Comparison of ENCODE assay signal across 8 cellular contexts in the genomic region with DNA sequence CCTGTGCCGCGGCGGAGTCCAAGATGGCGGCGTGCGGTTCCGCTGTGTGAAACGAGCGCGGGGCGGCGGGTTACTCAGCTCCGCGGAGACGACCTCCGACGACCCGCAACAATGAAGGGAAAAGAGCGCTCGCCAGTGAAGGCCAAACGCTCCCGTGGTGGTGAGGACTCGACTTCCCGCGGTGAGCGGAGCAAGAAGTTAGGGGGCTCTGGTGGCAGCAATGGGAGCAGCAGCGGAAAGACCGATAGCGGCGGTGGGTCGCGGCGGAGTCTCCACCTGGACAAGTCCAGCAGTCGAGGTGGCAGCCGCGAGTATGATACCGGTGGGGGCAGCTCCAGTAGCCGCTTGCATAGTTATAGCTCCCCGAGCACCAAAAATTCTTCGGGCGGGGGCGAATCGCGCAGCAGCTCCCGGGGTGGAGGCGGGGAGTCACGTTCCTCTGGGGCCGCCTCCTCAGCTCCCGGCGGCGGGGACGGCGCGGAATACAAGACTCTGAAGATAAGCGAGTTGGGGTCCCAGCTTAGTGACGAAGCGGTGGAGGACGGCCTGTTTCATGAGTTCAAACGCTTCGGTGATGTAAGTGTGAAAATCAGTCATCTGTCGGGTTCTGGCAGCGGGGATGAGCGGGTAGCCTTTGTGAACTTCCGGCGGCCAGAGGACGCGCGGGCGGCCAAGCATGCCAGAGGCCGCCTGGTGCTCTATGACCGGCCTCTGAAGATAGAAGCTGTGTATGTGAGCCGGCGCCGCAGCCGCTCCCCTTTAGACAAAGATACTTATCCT. TPM values are rescaled to one million over a fixed set of nuclear protein-coding genes. Genes with fewer than 3 reads are reported as not detected.
DNase-seq lines count a peak whose midpoint lies in the region; ATAC-seq and TF ChIP-seq lines count a peak whose summit lies in the region.

No MANE protein-coding gene starts in this region.

- H3K27me3 Mint-ChIP-seq in neural crest cell (ENCODE audit: low read depth) = no peaks in the 10 kb centered on the region

- ATAC-seq in GM18907 (IDR thresholded peaks at IDR 0.05; ENCODE audit: unreplicated experiment) = peak; percentile 1

- CTCF ChIA-PET in AG04449 (lab: Yijun Ruan, JAX) = interaction anchor here (0.9 to 11.4 kb wide), 17 partner anchors 9 to 206 kb away, joined by 3 to 150 read pairs (median 12); a partner anchor contains a TSS

- peaks cover 14% of the 10 kb centered on the region for H3K36me3 ChIP-seq in thymus (ENCODE audit: control insufficient read depth, insufficient read depth)

- H3K9me3 Mint-ChIP-seq in neural crest cell = no peaks in the 10 kb centered on the region

- peaks cover 9% of the 10 kb centered on the region for H3K36me3 Mint-ChIP-seq in neural crest cell (ENCODE audit: low read depth)

- H3K4me1 Mint-ChIP-seq in neural crest cell = peaks cover 57% of the 10 kb centered on the region

- H3K4me3 Mint-ChIP-seq in neural crest cell = no peak overlapping the region

- peak overlapping the region; percentile 96 for H3K27ac ChIP-seq in thymus (ENCODE audit: low read depth)

- peaks cover 31% of the 10 kb centered on the region for H3K4me1 ChIP-seq in thymus (ENCODE audit: control insufficient read depth, insufficient read depth, low read length)

- no peak overlapping the region for H3K27ac Mint-ChIP-seq in neural crest cell (ENCODE audit: unreplicated experiment)

- DNase-seq in AG04449 (ENCODE audit: low read depth, low spot score) (no peak), NCI-H2171 (lab: John Stamatoyannopoulos, UW) (peak; percentile 41), fibroblast of gingiva (ENCODE audit: low read depth) (peak; percentile 36), neural crest cell (ENCODE audit: low read depth, low spot score) (no peak), cerebellar nuclear complex (lab: John Stamatoyannopoulos, UW) (no peak)
- DNase-seq in activated CD8-positive, alpha-beta memory T cell treated with anti-CD3 and anti-CD28 coated beads, Interleukin-2, amount 50 U/mL, for 24 hours (ENCODE audit: extremely low read depth) = peak; percentile 17

- no peaks in the 10 kb centered on the region for H3K27me3 ChIP-seq in thymus (ENCODE audit: control insufficient read depth, insufficient read depth)

- POLR2A ChIA-PET in AG04449 (lab: Yijun Ruan, JAX) = interaction anchor here (0.5 to 1.4 kb wide), 10 partner anchors 9 to 132 kb away, joined by 3 to 6 read pairs (median 4); a partner anchor contains a TSS

- peaks cover 1% of the 10 kb centered on the region for H3K9me3 ChIP-seq in thymus (ENCODE audit: control insufficient read depth)

- WGBS in thymus = under 1% methylated on average over 75 of the region's 75 CpGs

- H3K4me3 ChIP-seq in AG04449 (ENCODE audit: low read depth, low read length) = peak overlapping the region; percentile 98
- peak overlapping the region; percentile 78 for H3K4me3 ChIP-seq in thymus (ENCODE audit: low read length)

- TF ChIP-seq CTCF in AG04449 (IDR thresholded peaks at IDR 0.05; ENCODE audit: insufficient read depth, low read length, missing control alignments) = peak; percentile 65
- TF ChIP-seq CTCF in neural crest cell (conservative IDR thresholded peaks at IDR 0.05) = peak; percentile 58

RNA-seq across cellular contexts. Expression of a gene that starts 0.4 kb away (rescaled TPM):
- total RNA-seq in neural crest cell = 52.6 and 54.0 TPM in 2 replicates
- polyA plus RNA-seq in thymus = 5.6 TPM

RNA-seq across cellular contexts. Expression of a gene that starts 51.2 kb away (rescaled TPM):
- total RNA-seq in neural crest cell = 0.96 and 1.8 TPM in 2 replicates
- 2.8 TPM for polyA plus RNA-seq in thymus

Comparison
In these comparisons a context has a peak if more than half of its experiments do, and no peak if none do; other contexts are left out.
1. DNase-seq: peak in NCI-H2171 (single experiment), activated CD8-positive, alpha-beta memory T cell treated with anti-CD3 and anti-CD28 coated beads, Interleukin-2, amount 50 U/mL, for 24 hours (single experiment) and fibroblast of gingiva (single experiment); none in AG04449 (single experiment), neural crest cell (single experiment) and cerebellar nuclear complex (0 of 2).